Comparison of ENCODE assay signal across 8 cellular contexts in the genomic region with DNA sequence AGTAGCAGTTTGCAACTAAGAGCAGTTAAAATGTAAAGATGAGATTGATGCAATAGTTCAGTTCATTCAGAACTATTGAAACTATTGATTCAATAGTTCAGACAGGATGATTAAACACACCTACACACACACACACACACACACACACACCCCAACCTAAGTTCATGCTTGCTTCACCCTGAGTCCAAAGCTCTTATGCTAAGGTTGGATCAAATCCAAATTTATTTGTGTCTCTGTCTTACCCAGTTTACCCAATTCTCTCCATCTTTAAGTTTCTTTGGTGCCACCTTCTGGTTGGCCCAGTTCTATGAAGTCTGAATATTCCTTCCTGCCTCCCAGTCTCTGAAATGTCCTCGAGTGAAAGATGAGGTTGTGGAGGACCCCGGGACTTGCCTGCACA. TPM values are rescaled to one million over a fixed set of nuclear protein-coding genes. Genes with fewer than 3 reads are reported as not detected.
A peak's percentile ranks its signal among the peaks of the same experiment; 100 is the strongest.
DNase-seq lines count a peak whose midpoint lies in the region; ATAC-seq, FAIRE-seq and TF ChIP-seq lines count a peak whose summit lies in the region.

No MANE protein-coding gene starts in this region.

- H3K4me3 ChIP-seq in BLaER1 treated with 17β-estradiol and CSF1 and Interleukin-3, amounts not matched to agents 10 nM and 100 nM, result peak overlapping the region in 5 of 10 experiments; percentile 8 to 55 (median 33); a peak in 9 of 20 replicates
- no peak overlapping the region for H3K4me3 ChIP-seq in keratinocyte (ENCODE audit: control insufficient read depth in 2 of 3, extremely low read depth in 1 of 3, insufficient read depth in 2 of 3, low read depth in 1 of 3, low read length in 3 of 3)

- peaks cover 71% of the 10 kb centered on the region for H3K79me2 ChIP-seq in keratinocyte (ENCODE audit: control insufficient read depth, insufficient read depth, low read length)

- peak; percentile 30 to 42 (median 31) for TF ChIP-seq CTCF in keratinocyte (optimal IDR thresholded peaks at IDR 0.05 in 1 of 3, IDR thresholded peaks at IDR 0.05 in 1 of 3, conservative IDR thresholded peaks at IDR 0.05 in 1 of 3; ENCODE audit: extremely low read depth in 1 of 3, insufficient read depth in 2 of 3, low read length in 3 of 3)
- TF ChIP-seq CTCF in progenitor cell of endocrine pancreas (IDR thresholded peaks at IDR 0.05; ENCODE audit: unreplicated experiment), result no peak

- H2AFZ ChIP-seq in keratinocyte (ENCODE audit: control insufficient read depth, low read length), result no peak overlapping the region

- H3K9me3 ChIP-seq in BLaER1 treated with 17β-estradiol and CSF1 and Interleukin-3, amounts not matched to agents 10 nM and 100 nM (replicated peaks in 1 of 11), result peaks cover 0 to 8% (median 0%) of the 10 kb centered on the region in 11 experiments; a peak in 3 of 22 replicates
- H3K9me3 ChIP-seq in keratinocyte (ENCODE audit: control insufficient read depth, low read depth, low read length), result no peaks in the 10 kb centered on the region

- H3K9me3 Mint-ChIP-seq in progenitor cell of endocrine pancreas (ENCODE audit: low read depth), result no peaks in the 10 kb centered on the region

- peak; percentile 80 for FAIRE-seq in GM19239 (lab: Jason Lieb, UNC)
- peak; percentile 66 for FAIRE-seq in keratinocyte (lab: Jason Lieb, UNC)

- H3K9ac ChIP-seq in BLaER1 treated with 17β-estradiol and CSF1 and Interleukin-3, amounts not matched to agents 10 nM and 100 nM, result peak overlapping the region in 6 of 11 experiments; percentile 52 to 66 (median 58); a peak in 9 of 22 replicates
- no peak overlapping the region for H3K9ac ChIP-seq in keratinocyte (ENCODE audit: control insufficient read depth, extremely low read depth, insufficient read depth, low read length)

- H3K27ac Mint-ChIP-seq in progenitor cell of endocrine pancreas, result no peak overlapping the region

- peaks cover 38 to 80% (median 58%) of the 10 kb centered on the region in 10 experiments for H3K4me1 ChIP-seq in BLaER1 treated with 17β-estradiol and CSF1 and Interleukin-3, amounts not matched to agents 10 nM and 100 nM
- H3K4me1 ChIP-seq in keratinocyte (ENCODE audit: control insufficient read depth, extremely low read depth, insufficient read depth, low read length), result peaks cover 26% of the 10 kb centered on the region

- H3K27me3 Mint-ChIP-seq in progenitor cell of endocrine pancreas, result peaks cover 3% of the 10 kb centered on the region

- no peaks in the 10 kb centered on the region for H3K27me3 ChIP-seq in BLaER1 treated with 17β-estradiol and CSF1 and Interleukin-3, amounts not matched to agents 10 nM and 100 nM
- H3K27me3 ChIP-seq in keratinocyte (ENCODE audit: control insufficient read depth, extremely low read depth, insufficient read depth, low read length), result no peaks in the 10 kb centered on the region

- DNase-seq in GM19239 (ENCODE audit: insufficient read length, low spot score) (no peak), RKO (ENCODE audit: low spot score) (peak; percentile 48), keratinocyte (ENCODE audit: low read depth, low spot score) (no peak), D341Med (ENCODE audit: low spot score) (no peak), progenitor cell of endocrine pancreas (ENCODE audit: low spot score, unreplicated experiment) (no peak), retina (no peak)

- H3K9me1 ChIP-seq in keratinocyte (ENCODE audit: control insufficient read depth, extremely low read depth, insufficient read depth, low read length), result no peaks in the 10 kb centered on the region

- peaks cover 15% of the 10 kb centered on the region for H3K4me1 Mint-ChIP-seq in progenitor cell of endocrine pancreas (ENCODE audit: low read depth)

- no peaks in the 10 kb centered on the region for H3K36me3 Mint-ChIP-seq in progenitor cell of endocrine pancreas (ENCODE audit: insufficient read depth)

- peaks cover under 1 to 32% (median 18%) of the 10 kb centered on the region in 11 experiments; a peak in 20 of 22 replicates for H3K36me3 ChIP-seq in BLaER1 treated with 17β-estradiol and CSF1 and Interleukin-3, amounts not matched to agents 10 nM and 100 nM
- peaks cover 3 to 13% of the 10 kb centered on the region in 2 experiments for H3K36me3 ChIP-seq in keratinocyte (ENCODE audit: control insufficient read depth in 2 of 2, extremely low read depth in 1 of 2, insufficient read depth in 2 of 2, low read length in 2 of 2)

- peak overlapping the region; percentile 51 to 97 (median 73) for H3K4me2 ChIP-seq in BLaER1 treated with 17β-estradiol and CSF1 and Interleukin-3, amounts not matched to agents 10 nM and 100 nM
- no peak overlapping the region for H3K4me2 ChIP-seq in keratinocyte (ENCODE audit: control insufficient read depth, extremely low read depth, insufficient read depth, low read depth, low read length)

- ATAC-seq in HG03135 (IDR thresholded peaks at IDR 0.05; ENCODE audit: unreplicated experiment), result no peak

- no peak overlapping the region for H3K4me3 Mint-ChIP-seq in progenitor cell of endocrine pancreas (ENCODE audit: low read depth)

- dilution Hi-C loops in keratinocyte (cut with MboI; ENCODE audit: extremely low pct_ligation_motif_present, low sequenced_read_pairs), result no loop called here

- H3K27ac ChIP-seq in BLaER1 treated with 17β-estradiol and CSF1 and Interleukin-3, amounts not matched to agents 10 nM and 100 nM, result peak overlapping the region in 9 of 11 experiments; percentile 24 to 80 (median 67); a peak in 15 of 22 replicates
- H3K27ac ChIP-seq in keratinocyte (ENCODE audit: control insufficient read depth, insufficient read depth, low read length), result no peak overlapping the region

- peaks cover 0 to 62% (median 34%) of the 10 kb centered on the region in 11 experiments; a peak in 19 of 22 replicates for H4K20me1 ChIP-seq in BLaER1 treated with 17β-estradiol and CSF1 and Interleukin-3, amounts not matched to agents 10 nM and 100 nM
- no peaks in the 10 kb centered on the region for H4K20me1 ChIP-seq in keratinocyte (ENCODE audit: control insufficient read depth, extremely low read depth, insufficient read depth, low read length)

RNA-seq across cellular contexts. Expression of a gene that starts 5.1 kb away (rescaled TPM):
- 35.3 to 48.9 TPM (median 38.6 TPM) in 3 replicates for polyA plus RNA-seq in keratinocyte
- 40.7 TPM for polyA plus RNA-seq in keratinocyte (2011; ENCODE audit: low read depth)
- polyA plus RNA-seq in keratinocyte (2011; cell fraction: cytosol; rRNA removed), result 28.2 and 44.6 TPM in 2 replicates
- 42.2 and 53.5 TPM in 2 replicates for polyA plus RNA-seq in keratinocyte (2011; cell fraction: nucleus; rRNA removed)
- 42.9 and 55.5 TPM in 2 replicates for polyA plus RNA-seq in keratinocyte (2012; ENCODE audit: low replicate concordance)
- polyA minus RNA-seq in keratinocyte, result 15.4 to 26.5 TPM (median 21.3 TPM) in 3 replicates
- polyA minus RNA-seq in keratinocyte (2011; cell fraction: cytosol; rRNA and poly(A)+ RNA removed), result 17.1 TPM
- 13.1 and 25.6 TPM in 2 replicates for polyA minus RNA-seq in keratinocyte (2011; cell fraction: nucleus; rRNA and poly(A)+ RNA removed)
- 3.1 and 5.4 TPM in 2 replicates for total RNA-seq in progenitor cell of endocrine pancreas

RNA-seq across cellular contexts. Expression of a gene that starts 25.9 kb away (rescaled TPM):
- 0.64 to 1.2 TPM (median 0.94 TPM) in 3 replicates for polyA plus RNA-seq in keratinocyte
- not detected for polyA plus RNA-seq in keratinocyte (2011; ENCODE audit: low read depth)
- polyA plus RNA-seq in keratinocyte (2011; cell fraction: cytosol; rRNA removed), result 0.19 and 0.36 TPM in 2 replicates
- 0.28 and 0.39 TPM in 2 replicates for polyA plus RNA-seq in keratinocyte (2011; cell fraction: nucleus; rRNA removed)
- 0.89 TPM in 1 of 2 replicates, not detected in the other for polyA plus RNA-seq in keratinocyte (2012; ENCODE audit: low replicate concordance)
- 0.07 to 3.5 TPM (median 0.66 TPM) in 3 replicates for polyA minus RNA-seq in keratinocyte
- not detected for polyA minus RNA-seq in keratinocyte (2011; cell fraction: cytosol; rRNA and poly(A)+ RNA removed)
- polyA minus RNA-seq in keratinocyte (2011; cell fraction: nucleus; rRNA and poly(A)+ RNA removed), result 1.9 TPM in 1 of 2 replicates, not detected in the other
- total RNA-seq in progenitor cell of endocrine pancreas, result 5.5 and 7.2 TPM in 2 replicates
